ENCODE assay signal across 18 cellular contexts in the genomic region with DNA sequence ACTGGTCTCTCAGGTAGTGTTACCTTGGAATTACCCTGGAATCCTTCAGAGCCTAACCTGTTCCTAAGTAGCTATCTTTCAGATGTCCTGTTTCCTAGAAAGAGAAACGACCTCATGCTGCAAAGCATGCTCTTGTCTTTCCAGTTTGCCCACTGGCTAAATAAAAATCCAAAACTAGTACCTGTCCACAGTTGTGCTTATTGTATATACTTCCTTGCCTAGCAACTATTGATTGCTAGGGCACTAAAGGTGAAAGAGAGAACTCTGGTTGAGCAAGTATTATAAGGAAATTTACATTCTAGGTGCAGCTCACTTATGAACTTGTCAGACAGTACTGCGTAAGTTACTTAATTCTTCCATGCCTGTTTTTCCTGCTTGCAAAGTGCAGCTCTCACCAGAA.
"Had no signal": no experiment of that assay in that cellular context is flagged by ENCODE, and none has a peak within 500 bp of the region (broad histone marks: within the 10 kb centered on the region; RNA-seq: fewer than 3 reads in every experiment).

No MANE protein-coding gene starts in this region.

- H3K27me3 Mint-ChIP-seq: activated B cell treated with CpG ODN at 0.5 μM for 24 hours; activated CD8-positive, alpha-beta T cell treated with anti-CD3 and anti-CD28 coated beads for 36 hours; activated naive CD8-positive, alpha-beta T cell treated with anti-CD3 and anti-CD28 coated beads, Interleukin-2, amount 50 U/mL, for 24 hours; stimulated activated naive CD8-positive, alpha-beta T cell treated with anti-CD3 and anti-CD28 coated beads, Interleukin-15, amount 100 ng/mL, for 72 hours had no signal

- DNase-seq: activated B cell treated with CpG ODN at 0.5 μM for 24 hours; activated CD4-positive, alpha-beta T cell treated with anti-CD3 and anti-CD28 coated beads for 48 hours; activated CD8-positive, alpha-beta memory T cell treated with anti-CD3 and anti-CD28 coated beads, Interleukin-2, amount 50 U/mL, for 4 hours; activated CD8-positive, alpha-beta T cell treated with anti-CD3 and anti-CD28 coated beads for 36 hours; activated naive CD4-positive, alpha-beta T cell; activated naive CD8-positive, alpha-beta T cell treated with anti-CD3 and anti-CD28 coated beads, Interleukin-2, amount 50 U/mL, for 24 hours; activated T-cell treated with anti-CD3 and anti-CD28 coated beads, Interleukin-2, amount 50 U/mL, for 48 hours; effector CD4-positive, alpha-beta T cell; foreskin keratinocyte; lower lobe of right lung; psoas muscle; stimulated activated naive CD8-positive, alpha-beta T cell treated with anti-CD3 and anti-CD28 coated beads, Interleukin-15, amount 100 ng/mL, for 72 hours; T-helper 2 cell; uterus had no signal

- H3K27ac Mint-ChIP-seq: activated B cell treated with CpG ODN at 0.5 μM for 24 hours; activated naive CD8-positive, alpha-beta T cell treated with anti-CD3 and anti-CD28 coated beads, Interleukin-2, amount 50 U/mL, for 24 hours had no signal

- H3K9me3 Mint-ChIP-seq: activated B cell treated with CpG ODN at 0.5 μM for 24 hours; activated CD8-positive, alpha-beta T cell treated with anti-CD3 and anti-CD28 coated beads for 36 hours; activated naive CD8-positive, alpha-beta T cell treated with anti-CD3 and anti-CD28 coated beads, Interleukin-2, amount 50 U/mL, for 24 hours; neural crest cell; stimulated activated naive CD8-positive, alpha-beta T cell treated with anti-CD3 and anti-CD28 coated beads, Interleukin-15, amount 100 ng/mL, for 72 hours had no signal

- H3K9me3 ChIP-seq: lower lobe of right lung, psoas muscle, uterus had no signal

- H3K4me1 ChIP-seq: uterus had no signal

- ATAC-seq: activated CD8-positive, alpha-beta T cell treated with anti-CD3 and anti-CD28 coated beads for 36 hours; activated naive CD8-positive, alpha-beta T cell treated with anti-CD3 and anti-CD28 coated beads, Interleukin-2, amount 50 U/mL, for 24 hours; foreskin keratinocyte; psoas muscle; sciatic nerve; stimulated activated naive CD8-positive, alpha-beta T cell treated with anti-CD3 and anti-CD28 coated beads, Interleukin-15, amount 100 ng/mL, for 72 hours had no signal

- H3K27ac ChIP-seq: cardiac muscle cell, coronary artery, foreskin keratinocyte, lower lobe of right lung, psoas muscle, uterus had no signal

- H3K4me3 Mint-ChIP-seq: activated B cell treated with CpG ODN at 0.5 μM for 24 hours; activated CD8-positive, alpha-beta T cell treated with anti-CD3 and anti-CD28 coated beads for 36 hours; activated naive CD8-positive, alpha-beta T cell treated with anti-CD3 and anti-CD28 coated beads, Interleukin-2, amount 50 U/mL, for 24 hours; neural crest cell; stimulated activated naive CD8-positive, alpha-beta T cell treated with anti-CD3 and anti-CD28 coated beads, Interleukin-15, amount 100 ng/mL, for 72 hours had no signal

- H3K4me3 ChIP-seq: cardiac muscle cell, coronary artery, lower lobe of right lung, psoas muscle, uterus had no signal

- H3K27me3 ChIP-seq: cardiac muscle cell, foreskin keratinocyte, uterus had no signal

- H3K36me3 ChIP-seq: uterus had no signal
